8 cellular contexts compared by ENCODE assay signal in the genomic region with DNA sequence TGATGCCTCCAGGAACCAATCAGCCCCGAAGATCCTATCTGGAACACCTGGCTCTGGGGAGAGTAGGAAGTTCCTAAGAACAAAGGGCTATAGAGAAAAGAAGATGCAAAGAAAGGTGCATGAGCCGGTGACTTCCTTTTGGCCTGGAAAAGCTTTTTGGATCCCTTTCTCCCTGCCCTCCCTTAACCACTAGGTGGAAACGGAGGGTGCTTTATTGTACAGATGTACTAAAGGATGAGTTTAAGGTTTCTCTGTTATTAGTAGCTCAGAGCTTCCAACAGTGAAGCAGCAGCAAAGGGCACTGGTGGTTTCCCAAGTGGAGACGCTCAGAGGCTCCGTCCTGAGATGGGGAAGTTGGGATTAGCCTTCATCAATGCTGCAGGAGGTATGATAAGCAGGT. TPM values are rescaled to one million over a fixed set of nuclear protein-coding genes. Genes with fewer than 3 reads are reported as not detected.
DNase-seq lines count a peak whose midpoint lies in the region; ATAC-seq and TF ChIP-seq lines count a peak whose summit lies in the region.

No MANE protein-coding gene starts in this region.

- TF ChIP-seq CTCF in VCaP (conservative IDR thresholded peaks at IDR 0.05), result peak; percentile 73
- TF ChIP-seq CTCF in type B pancreatic cell (conservative IDR thresholded peaks at IDR 0.05), result peak; percentile 61

- H3K4me1 Mint-ChIP-seq in type B pancreatic cell (ENCODE audit: unreplicated experiment), result no peaks in the 10 kb centered on the region

- no peaks in the 10 kb centered on the region for H3K27me3 Mint-ChIP-seq in type B pancreatic cell

- no peaks in the 10 kb centered on the region for H3K36me3 Mint-ChIP-seq in type B pancreatic cell

- peak; percentile 38 for ATAC-seq in GM21367 (IDR thresholded peaks at IDR 0.05; ENCODE audit: unreplicated experiment)
- no peak for ATAC-seq in GM21528 (IDR thresholded peaks at IDR 0.05; ENCODE audit: low FRiP score, unreplicated experiment)

- H3K9me3 Mint-ChIP-seq in type B pancreatic cell, result no peaks in the 10 kb centered on the region

- no peak overlapping the region for H3K27ac Mint-ChIP-seq in type B pancreatic cell

- H3K27ac ChIP-seq in VCaP, result peak overlapping the region; percentile 4; the same call in 1 of the 2 replicates

- no peak overlapping the region for H3K4me3 Mint-ChIP-seq in type B pancreatic cell

- DNase-seq in DMS 273 (lab: John Stamatoyannopoulos, UW; ENCODE audit: unreplicated experiment) (peak; percentile 72), DMS 273 treated with DMSO at 0.1 percent for 48 hours (lab: John Stamatoyannopoulos, UW) (no peak), HT-29 (ENCODE audit: low spot score) (peak; percentile 82), hepatic stellate cell (ENCODE audit: low spot score) (peak; percentile 21), type B pancreatic cell (ENCODE audit: extremely low spot score, unreplicated experiment) (no peak)

RNA-seq across cellular contexts. Expression of a gene that starts 6.0 kb away (rescaled TPM):
- 0.08 and 0.13 TPM in 2 replicates for total RNA-seq in HT-29 (2014; rRNA removed; shearing (Covaris generic))
- total RNA-seq in type B pancreatic cell (ENCODE audit: low replicate concordance), result 2.8 and 7.7 TPM in 2 replicates

Comparison
In these comparisons a context has a peak if more than half of its experiments do, and no peak if none do; other contexts are left out.
1. DNase-seq: peak in DMS 273 (single experiment), HT-29 (single experiment) and hepatic stellate cell (single experiment); none in DMS 273 treated with DMSO at 0.1 percent for 48 hours (single experiment) and type B pancreatic cell (single experiment).